In the genomic region with DNA sequence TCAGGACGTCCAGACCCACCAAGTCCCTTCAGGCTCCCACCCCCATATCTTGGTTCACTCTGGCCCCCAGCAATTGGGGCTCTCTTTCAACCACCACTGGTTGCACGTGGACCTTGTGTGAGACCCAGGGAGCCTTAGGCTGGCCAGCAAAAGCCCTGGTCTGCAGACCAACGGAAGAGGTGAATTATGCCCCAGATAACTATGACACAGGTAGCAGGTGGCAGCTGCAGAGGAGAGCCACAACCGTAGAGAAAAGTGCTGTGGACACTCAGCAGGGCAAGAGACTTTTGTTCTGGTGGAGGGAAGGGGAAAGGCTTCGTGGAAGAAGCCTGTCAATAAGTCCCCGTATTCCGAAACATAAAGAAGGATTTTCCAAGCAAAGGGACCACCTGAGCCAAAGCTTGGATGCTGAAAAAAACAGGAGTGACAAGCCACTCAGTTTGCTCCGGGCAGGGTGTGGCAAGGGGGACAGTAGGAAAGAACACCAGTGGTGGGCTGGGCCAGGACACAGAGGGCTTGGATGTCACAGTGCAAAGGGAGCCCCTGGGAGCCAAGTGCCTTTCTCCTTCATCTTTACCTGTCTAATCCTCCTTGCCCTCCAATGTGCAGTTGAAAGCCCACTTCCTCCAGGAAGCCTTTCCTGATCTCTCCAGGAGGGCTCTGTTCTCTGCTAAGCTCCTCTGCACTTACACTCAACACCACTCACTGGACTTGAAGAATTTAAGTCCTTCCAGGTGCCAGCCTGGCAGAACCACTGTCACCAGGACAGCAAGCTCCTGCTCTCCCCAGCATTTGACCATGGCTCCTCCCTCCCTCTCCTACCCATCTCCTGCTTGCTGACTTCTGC, we compare ENCODE assay signal across 26 cellular contexts.
"Had no signal": no experiment of that assay in that cellular context is flagged by ENCODE, and none has a peak within 500 bp of the region (broad histone marks: within the 10 kb centered on the region; RNA-seq: fewer than 3 reads in every experiment).

No MANE protein-coding gene starts in this region.

- H3K27ac Mint-ChIP-seq: activated CD4-positive, alpha-beta T cell treated with anti-CD3 and anti-CD28 coated beads for 36 hours; activated T-cell treated with anti-CD3 and anti-CD28 coated beads, Interleukin-2, amount 50 U/mL, for 24 hours; mesothelial cell of epicardium; stimulated activated effector memory CD8-positive, alpha-beta T cell treated with anti-CD3 and anti-CD28 coated beads, Interleukin-12 subunit alpha, Interleukin-12 subunit beta, amount 100 ng/mL, for 72 hours; stimulated activated naive CD8-positive, alpha-beta T cell treated with anti-CD3 and anti-CD28 coated beads, Interleukin-15, Interleukin-2, amounts not matched to agents 100 ng/mL and 50 ng/mL, for 24 hours; T-cell had no signal

- ATAC-seq: activated CD4-positive, alpha-beta T cell treated with anti-CD3 and anti-CD28 coated beads for 36 hours; left cardiac atrium; left ventricle myocardium superior; pancreas; sciatic nerve; stimulated activated effector memory CD8-positive, alpha-beta T cell treated with anti-CD3 and anti-CD28 coated beads, Interleukin-12 subunit alpha, Interleukin-12 subunit beta, amount 100 ng/mL, for 72 hours; T-cell; upper lobe of right lung had no signal

- H3K4me3 Mint-ChIP-seq: activated CD4-positive, alpha-beta T cell treated with anti-CD3 and anti-CD28 coated beads for 36 hours; activated T-cell treated with anti-CD3 and anti-CD28 coated beads, Interleukin-2, amount 50 U/mL, for 24 hours; central memory CD8-positive, alpha-beta T cell; mesothelial cell of epicardium; naive B cell; stimulated activated effector memory CD8-positive, alpha-beta T cell treated with anti-CD3 and anti-CD28 coated beads, Interleukin-12 subunit alpha, Interleukin-12 subunit beta, amount 100 ng/mL, for 72 hours; stimulated activated naive CD8-positive, alpha-beta T cell treated with anti-CD3 and anti-CD28 coated beads, Interleukin-15, Interleukin-2, amounts not matched to agents 100 ng/mL and 50 ng/mL, for 24 hours; T-cell had no signal

- DNase-seq: activated CD4-positive, alpha-beta T cell treated with anti-CD3 and anti-CD28 coated beads for 36 hours; activated CD4-positive, alpha-beta T cell treated with anti-CD3 and anti-CD28 coated beads, Interleukin-2, amount 50 U/mL, for 48 hours; activated CD4-positive, CD25-positive, alpha-beta regulatory T cell; activated CD8-positive, alpha-beta memory T cell treated with anti-CD3 and anti-CD28 coated beads, Interleukin-2, amount 50 U/mL, for 4 hours; activated gamma-delta T cell; activated naive CD4-positive, alpha-beta T cell treated with anti-CD3 and anti-CD28 coated beads, Interleukin-2, amount 50 U/mL, for 16 hours; activated T-cell treated with anti-CD3 and anti-CD28 coated beads, Interleukin-2, amount 50 U/mL, for 24 hours; amniotic stem cell; effector CD8-positive, alpha-beta T cell; left cardiac atrium; left ventricle myocardium superior; naive B cell; nucleus accumbens; pancreas; retina; stimulated activated CD4-positive, alpha-beta T cell treated with anti-CD3 and anti-CD28 coated beads, Interleukin-4, amount 100 ng/mL, for 24 hours; substantia nigra; T-cell; upper lobe of right lung had no signal

- H3K4me1 Mint-ChIP-seq: activated CD4-positive, alpha-beta T cell treated with anti-CD3 and anti-CD28 coated beads for 36 hours; central memory CD8-positive, alpha-beta T cell; naive B cell; stimulated activated effector memory CD8-positive, alpha-beta T cell treated with anti-CD3 and anti-CD28 coated beads, Interleukin-12 subunit alpha, Interleukin-12 subunit beta, amount 100 ng/mL, for 72 hours; T-cell had no signal

- H3K36me3 ChIP-seq: pancreas, prostate gland, upper lobe of right lung had no signal

- H3K27ac ChIP-seq: pancreas, prostate gland, skin epidermis, upper lobe of right lung had no signal

- H3K36me3 Mint-ChIP-seq: mesothelial cell of epicardium; naive B cell; stimulated activated effector memory CD8-positive, alpha-beta T cell treated with anti-CD3 and anti-CD28 coated beads, Interleukin-12 subunit alpha, Interleukin-12 subunit beta, amount 100 ng/mL, for 72 hours; T-cell had no signal

- H3K9me3 Mint-ChIP-seq: activated T-cell treated with anti-CD3 and anti-CD28 coated beads, Interleukin-2, amount 50 U/mL, for 24 hours; central memory CD8-positive, alpha-beta T cell; mesothelial cell of epicardium; stimulated activated effector memory CD8-positive, alpha-beta T cell treated with anti-CD3 and anti-CD28 coated beads, Interleukin-12 subunit alpha, Interleukin-12 subunit beta, amount 100 ng/mL, for 72 hours; stimulated activated naive CD8-positive, alpha-beta T cell treated with anti-CD3 and anti-CD28 coated beads, Interleukin-15, Interleukin-2, amounts not matched to agents 100 ng/mL and 50 ng/mL, for 24 hours; T-cell had no signal

- H3K4me3 ChIP-seq: pancreas, prostate gland, skin epidermis, upper lobe of right lung had no signal

- H3K9me3 ChIP-seq: pancreas, prostate gland, upper lobe of right lung had no signal

- H3K4me1 ChIP-seq: pancreas, prostate gland, upper lobe of right lung had no signal
